In genomic region chr2:218322756-218323525, GRCh38 we compare ENCODE assay signal across 8 cellular contexts. TPM values are rescaled to one million over a fixed set of nuclear protein-coding genes. Genes with fewer than 3 reads are reported as not detected.
DNase-seq lines count a peak whose midpoint lies in the region; ATAC-seq and TF ChIP-seq lines count a peak whose summit lies in the region.

No MANE protein-coding gene starts in this region.

- H3K27me3 Mint-ChIP-seq in activated T-cell treated with anti-CD3 and anti-CD28 coated beads, Interleukin-2, amount 50 U/mL, for 4 hours (ENCODE audit: low read depth) = peaks cover 9% of the 10 kb centered on the region
- H3K27me3 Mint-ChIP-seq in naive B cell = peaks cover 5 to 18% (median 9%) of the 10 kb centered on the region in 3 donors

- H3K36me3 Mint-ChIP-seq in activated T-cell treated with anti-CD3 and anti-CD28 coated beads, Interleukin-2, amount 50 U/mL, for 4 hours (ENCODE audit: insufficient read depth) = no peaks in the 10 kb centered on the region
- H3K36me3 Mint-ChIP-seq in naive B cell = no peaks in the 10 kb centered on the region

- peaks cover 22% of the 10 kb centered on the region for H3K4me1 ChIP-seq in OCI-LY1 (ENCODE audit: insufficient read depth, low read length, severe bottlenecking)

- H3K4me3 ChIP-seq in OCI-LY1 (ENCODE audit: low read depth, low read length, poor library complexity, severe bottlenecking) = peak overlapping the region; percentile 64

- no peak overlapping the region for H2AFZ ChIP-seq in OCI-LY1 (ENCODE audit: low read length)

- H3K27ac Mint-ChIP-seq in naive B cell = peak overlapping the region in 4 of 6 donors; percentile 9 to 89 (median 86)

- no peaks in the 10 kb centered on the region for H3K79me2 ChIP-seq in OCI-LY1 (ENCODE audit: insufficient read depth, low read length)

- H3K4me2 ChIP-seq in OCI-LY1 (ENCODE audit: low read length) = peak overlapping the region; percentile 70

- H3K9me3 Mint-ChIP-seq in activated T-cell treated with anti-CD3 and anti-CD28 coated beads, Interleukin-2, amount 50 U/mL, for 4 hours = no peaks in the 10 kb centered on the region
- no peaks in the 10 kb centered on the region for H3K9me3 Mint-ChIP-seq in naive B cell

- no peaks in the 10 kb centered on the region for H3K36me3 ChIP-seq in OCI-LY1 (ENCODE audit: insufficient read depth, low read length)

- H3K4me3 Mint-ChIP-seq in activated T-cell treated with anti-CD3 and anti-CD28 coated beads, Interleukin-2, amount 50 U/mL, for 4 hours = peak overlapping the region; percentile 83
- peak overlapping the region; percentile 76 to 93 (median 88) for H3K4me3 Mint-ChIP-seq in naive B cell

- H3K9me2 ChIP-seq in OCI-LY1 (ENCODE audit: low read depth, low read length) = no peaks in the 10 kb centered on the region

- peak overlapping the region; percentile 21; the same call in 1 of the 2 replicates for H3K9ac ChIP-seq in OCI-LY1 (ENCODE audit: low read length)

- H3K27me3 ChIP-seq in OCI-LY1 (ENCODE audit: insufficient read depth, low read length) = peaks cover 5% of the 10 kb centered on the region; the same call in 1 of the 2 replicates

- no peak overlapping the region for H3K27ac ChIP-seq in OCI-LY1 (ENCODE audit: low read depth, low read length, poor library complexity, severe bottlenecking)

- no peaks in the 10 kb centered on the region for H3K9me3 ChIP-seq in OCI-LY1 (ENCODE audit: low read length)

- no peak for TF ChIP-seq CTCF in OCI-LY1 (IDR thresholded peaks at IDR 0.05; ENCODE audit: low read length)

- DNase-seq in COLO668 (lab: John Stamatoyannopoulos, UW; ENCODE audit: unreplicated experiment) (peak; percentile 82), HS-5 (ENCODE audit: low read depth) (peak; percentile 25), fibroblast of gingiva (ENCODE audit: low read depth) (peak; percentile 59), naive B cell (peak; percentile 46)
- peak; percentile 25 for DNase-seq in activated T-cell treated with anti-CD3 and anti-CD28 coated beads, Interleukin-2, amount 50 U/mL, for 4 hours
- DNase-seq in stimulated activated naive CD4-positive, alpha-beta T cell (lab: John Stamatoyannopoulos, UW) = peak; percentile 19 to 55 (median 46)

- no peaks in the 10 kb centered on the region; the same call in 1 of the 2 replicates for H3F3A ChIP-seq in OCI-LY1 (ENCODE audit: insufficient read depth, low read length)

- H3K4me1 Mint-ChIP-seq in activated T-cell treated with anti-CD3 and anti-CD28 coated beads, Interleukin-2, amount 50 U/mL, for 4 hours (ENCODE audit: low read depth) = peaks cover 35% of the 10 kb centered on the region
- peaks cover 32 to 37% (median 36%) of the 10 kb centered on the region in 3 donors for H3K4me1 Mint-ChIP-seq in naive B cell

- ATAC-seq in GM19468 (IDR thresholded peaks at IDR 0.05; ENCODE audit: extremely low read depth, unreplicated experiment) (peak; percentile 56), naive B cell (ENCODE audit: low read depth in 2 of 2) (peak; percentile 43 to 58)
- ATAC-seq in activated T-cell treated with anti-CD3 and anti-CD28 coated beads, Interleukin-2, amount 50 U/mL, for 4 hours = peak; percentile 81 to 83

- H4K20me1 ChIP-seq in OCI-LY1 (ENCODE audit: insufficient read depth, low read length) = no peaks in the 10 kb centered on the region

RNA-seq across cellular contexts. Expression of gene TMBIM1, which starts 30.6 kb away (rescaled TPM):
- total RNA-seq in activated T-cell treated with anti-CD3 and anti-CD28 coated beads, Interleukin-2, amount 50 U/mL, for 4 hours = 10 to 100 TPM; 49.0 to 60.5 (median 52.8) TPM
- 100 to 1,000 TPM in 4 of 6 donors, 10 to 100 TPM in 2; 72.6 to 137 (median 108) TPM for polyA plus RNA-seq in naive B cell (ENCODE audit: low read depth in 6 of 6)

RNA-seq across cellular contexts. Expression of gene CATIP, which starts 33.7 kb away (rescaled TPM):
- not detected for total RNA-seq in activated T-cell treated with anti-CD3 and anti-CD28 coated beads, Interleukin-2, amount 50 U/mL, for 4 hours
- polyA plus RNA-seq in naive B cell (ENCODE audit: low read depth in 6 of 6) = under 1 TPM in 1 of 6 donors, not detected in 5; 0.23 TPM

RNA-seq across cellular contexts. Expression of gene PNKD, which starts 52.6 kb away (rescaled TPM):
- 10 to 100 TPM; 14.7 to 19.1 (median 17.8) TPM for total RNA-seq in activated T-cell treated with anti-CD3 and anti-CD28 coated beads, Interleukin-2, amount 50 U/mL, for 4 hours
- 100 to 1,000 TPM in 5 of 6 donors, 10 to 100 TPM in 1; 99.4 to 143 (median 127) TPM for polyA plus RNA-seq in naive B cell (ENCODE audit: low read depth in 6 of 6)

RNA-seq across cellular contexts. Expression of gene AAMP, which starts 53.0 kb away (rescaled TPM):
- 100 to 1,000 TPM; 128 to 142 (median 131) TPM for total RNA-seq in activated T-cell treated with anti-CD3 and anti-CD28 coated beads, Interleukin-2, amount 50 U/mL, for 4 hours
- polyA plus RNA-seq in naive B cell (ENCODE audit: low read depth in 6 of 6) = 100 to 1,000 TPM in 2 of 6 donors, 10 to 100 TPM in 4; 80.7 to 109 (median 96.4) TPM

RNA-seq across cellular contexts. Expression of gene SLC11A1, which starts 59.1 kb away (rescaled TPM):
- total RNA-seq in activated T-cell treated with anti-CD3 and anti-CD28 coated beads, Interleukin-2, amount 50 U/mL, for 4 hours = under 1 TPM; 0.05 to 0.61 (median 0.05) TPM
- polyA plus RNA-seq in naive B cell (ENCODE audit: low read depth in 6 of 6) = 1 to 10 TPM in 4 of 6 donors, under 1 TPM in 2; 0.82 to 2.4 (median 1.1) TPM

Comparison
In these comparisons a context has a peak if more than half of its experiments do, and no peak if none do; other contexts are left out.
1. DNase-seq: peak in every context shown above with its lines; median percentile 82 in COLO668; 59 in fibroblast of gingiva; 46 in naive B cell; 46 in stimulated activated naive CD4-positive, alpha-beta T cell; 25 in HS-5; 25 in activated T-cell treated with anti-CD3 and anti-CD28 coated beads, Interleukin-2, amount 50 U/mL, for 4 hours.